28 cellular contexts compared by ENCODE assay signal in genomic region chrX:150642421-150642820, GRCh38.
"Had no signal": no experiment of that assay in that cellular context is flagged by ENCODE, and none has a peak within 500 bp of the region (broad histone marks: within the 10 kb centered on the region; RNA-seq: fewer than 3 reads in every experiment).

No MANE protein-coding gene starts in this region.

- H3K27me3 Mint-ChIP-seq: naive thymus-derived CD4-positive, alpha-beta T cell; progenitor cell of endocrine pancreas; type B pancreatic cell had no signal

- H3K9me3 ChIP-seq: colonic mucosa, gastroesophageal sphincter, heart left ventricle, left lung, right lobe of liver, testis, tibial artery had no signal

- H3K4me1 ChIP-seq: colonic mucosa, gastroesophageal sphincter, heart left ventricle, left lung, neural progenitor cell, parathyroid adenoma, right lobe of liver, testis, tibial artery had no signal

- H3K27ac Mint-ChIP-seq: naive thymus-derived CD4-positive, alpha-beta T cell; nephron; neural progenitor cell; progenitor cell of endocrine pancreas; stimulated activated effector memory CD8-positive, alpha-beta T cell treated with anti-CD3 and anti-CD28 coated beads, Interleukin-12 subunit alpha, Interleukin-12 subunit beta, amount 100 ng/mL, for 72 hours; type B pancreatic cell had no signal

- DNase-seq: colonic mucosa; dermis blood vessel endothelial cell; effector memory CD4-positive, alpha-beta T cell; foreskin fibroblast; heart left ventricle; left cardiac atrium; left lung; mesendoderm; midbrain; naive thymus-derived CD4-positive, alpha-beta T cell; right lobe of liver; small intestine; stimulated activated CD4-positive, alpha-beta T cell treated with anti-CD3 and anti-CD28 coated beads, Interleukin-12 subunit alpha, Interleukin-12 subunit beta, amount 100 ng/mL, for 4 hours; stimulated activated CD4-positive, alpha-beta T cell treated with anti-CD3 and anti-CD28 coated beads, Interleukin-1b, Interleukin-23, amount 100 ng/mL, for 48 hours; stimulated activated CD4-positive, alpha-beta T cell treated with anti-CD3 and anti-CD28 coated beads, Interleukin-4, amount 100 ng/mL, for 1 hour; stimulated activated naive CD4-positive, alpha-beta T cell treated with Interleukin-2 at 50 U/mL for 16 hours; substantia nigra; testis; tibial artery had no signal

- H3K79me2 ChIP-seq: hepatocyte, parathyroid adenoma had no signal

- FAIRE-seq: endothelial cell of umbilical vein had no signal

- H3K27me3 ChIP-seq: colonic mucosa, gastroesophageal sphincter, heart left ventricle, hepatocyte, left lung, neural progenitor cell, right lobe of liver, testis, tibial artery had no signal

- ATAC-seq: gastroesophageal sphincter; heart left ventricle; left cardiac atrium; left lung; naive thymus-derived CD4-positive, alpha-beta T cell; right lobe of liver; stimulated activated effector memory CD8-positive, alpha-beta T cell treated with anti-CD3 and anti-CD28 coated beads, Interleukin-12 subunit alpha, Interleukin-12 subunit beta, amount 100 ng/mL, for 72 hours had no signal

- H3K36me3 ChIP-seq: neural progenitor cell had no signal

- H2AFZ ChIP-seq: hepatocyte, neural progenitor cell, parathyroid adenoma had no signal

- H3K4me1 Mint-ChIP-seq: naive thymus-derived CD4-positive, alpha-beta T cell; nephron; stimulated activated effector memory CD8-positive, alpha-beta T cell treated with anti-CD3 and anti-CD28 coated beads, Interleukin-12 subunit alpha, Interleukin-12 subunit beta, amount 100 ng/mL, for 72 hours had no signal

- H3K9ac ChIP-seq: neural progenitor cell, parathyroid adenoma had no signal

- H3K4me3 ChIP-seq: colonic mucosa, gastroesophageal sphincter, heart left ventricle, hepatocyte, left lung, neural progenitor cell, right lobe of liver, testis, tibial artery had no signal

- H3K9me3 Mint-ChIP-seq: naive thymus-derived CD4-positive, alpha-beta T cell; nephron; neural progenitor cell; stimulated activated effector memory CD8-positive, alpha-beta T cell treated with anti-CD3 and anti-CD28 coated beads, Interleukin-12 subunit alpha, Interleukin-12 subunit beta, amount 100 ng/mL, for 72 hours; type B pancreatic cell had no signal

- H3K4me2 ChIP-seq: hepatocyte, neural progenitor cell had no signal

- H3K4me3 Mint-ChIP-seq: naive thymus-derived CD4-positive, alpha-beta T cell; nephron; neural progenitor cell; stimulated activated effector memory CD8-positive, alpha-beta T cell treated with anti-CD3 and anti-CD28 coated beads, Interleukin-12 subunit alpha, Interleukin-12 subunit beta, amount 100 ng/mL, for 72 hours; type B pancreatic cell had no signal

- H3K27ac ChIP-seq: colonic mucosa, gastroesophageal sphincter, heart left ventricle, hepatocyte, left lung, neural progenitor cell, parathyroid adenoma, right lobe of liver, testis, tibial artery had no signal
